Comparison of ENCODE assay signal across 17 cellular contexts in genomic region chr22:46694423-46695170, GRCh38. TPM values are rescaled to one million over a fixed set of nuclear protein-coding genes. Genes with fewer than 3 reads are reported as not detected.
DNase-seq lines count a peak whose midpoint lies in the region; ATAC-seq and TF ChIP-seq lines count a peak whose summit lies in the region.
"Had no signal": no experiment of that assay in that cellular context is flagged by ENCODE, and none has a peak within 500 bp of the region (broad histone marks: within the 10 kb centered on the region; RNA-seq: fewer than 3 reads in every experiment).

No MANE protein-coding gene starts in this region.

- WGBS in GM23248 (ENCODE audit: low coverage in 1 of 2, low lambda C conversion rate in 2 of 2, missing lambda C conversion rate in 2 of 2), 2 experiments: 92% methylated on average over 14 of the region's 14 CpGs

- H3K4me3 ChIP-seq in mucosa of descending colon (no peak overlapping the region), GM23248 (no peak overlapping the region)
- H3K4me3 ChIP-seq: A549 had no signal

- H3K27me3 ChIP-seq in GM23248 (replicated peaks; ENCODE audit: insufficient read depth): no peaks in the 10 kb centered on the region

- no peaks in the 10 kb centered on the region for H4K20me1 ChIP-seq in GM23248 (ENCODE audit: insufficient read depth)

- H3K79me2 ChIP-seq in GM23248 (ENCODE audit: insufficient read depth): no peaks in the 10 kb centered on the region

- H3F3A ChIP-seq in GM23248 (ENCODE audit: insufficient read depth): no peaks in the 10 kb centered on the region

- ATAC-seq in mucosa of descending colon (no peak), HG03135 (IDR thresholded peaks at IDR 0.05; ENCODE audit: unreplicated experiment) (no peak)
- ATAC-seq: A549, PC-3, Right ventricle myocardium inferior had no signal

- H3K36me3 ChIP-seq in mucosa of descending colon (ENCODE audit: low read depth): peaks cover 15% of the 10 kb centered on the region
- H3K36me3 ChIP-seq in GM23248 (ENCODE audit: low read depth): peaks cover 12% of the 10 kb centered on the region; the same call in 1 of the 2 replicates

- H3K4me1 Mint-ChIP-seq in activated naive CD8-positive, alpha-beta T cell (ENCODE audit: low read depth): no peaks in the 10 kb centered on the region
- H3K4me1 Mint-ChIP-seq in activated naive CD8-positive, alpha-beta T cell treated with anti-CD3 and anti-CD28 coated beads for 36 hours: no peaks in the 10 kb centered on the region
- H3K4me1 Mint-ChIP-seq in brain: no peaks in the 10 kb centered on the region

- no peak overlapping the region for H3K4me3 Mint-ChIP-seq in activated naive CD8-positive, alpha-beta T cell
- no peak overlapping the region for H3K4me3 Mint-ChIP-seq in activated naive CD8-positive, alpha-beta T cell treated with anti-CD3 and anti-CD28 coated beads for 36 hours
- H3K4me3 Mint-ChIP-seq in brain: no peak overlapping the region
- H3K4me3 Mint-ChIP-seq: CD4-positive, alpha-beta T cell had no signal

- H3K4me1 ChIP-seq in mucosa of descending colon (ENCODE audit: low read depth) (peaks cover 2% of the 10 kb centered on the region), GM23248 (ENCODE audit: insufficient read depth) (no peaks in the 10 kb centered on the region)
- H3K4me1 ChIP-seq: A549 had no signal

- no peaks in the 10 kb centered on the region for H3K36me3 Mint-ChIP-seq in activated naive CD8-positive, alpha-beta T cell
- H3K36me3 Mint-ChIP-seq in activated naive CD8-positive, alpha-beta T cell treated with anti-CD3 and anti-CD28 coated beads for 36 hours: peaks cover 24% of the 10 kb centered on the region
- peaks cover 49% of the 10 kb centered on the region for H3K36me3 Mint-ChIP-seq in brain

- no peaks in the 10 kb centered on the region for H3K9me3 Mint-ChIP-seq in activated naive CD8-positive, alpha-beta T cell (ENCODE audit: low read depth)
- no peaks in the 10 kb centered on the region for H3K9me3 Mint-ChIP-seq in activated naive CD8-positive, alpha-beta T cell treated with anti-CD3 and anti-CD28 coated beads for 36 hours
- H3K9me3 Mint-ChIP-seq in brain: no peaks in the 10 kb centered on the region
- H3K9me3 Mint-ChIP-seq: CD4-positive, alpha-beta T cell had no signal

- intact Hi-C loops in mucosa of descending colon (cut with DNase I, micrococcal nuclease): no loop called here

- H3K9me3 ChIP-seq in mucosa of descending colon (no peaks in the 10 kb centered on the region), GM23248 (ENCODE audit: low read depth) (no peaks in the 10 kb centered on the region)
- H3K9me3 ChIP-seq: A549 had no signal

- peak overlapping the region; percentile 61 for H3K27ac Mint-ChIP-seq in activated naive CD8-positive, alpha-beta T cell
- H3K27ac Mint-ChIP-seq in activated naive CD8-positive, alpha-beta T cell treated with anti-CD3 and anti-CD28 coated beads for 36 hours: no peak overlapping the region
- peak overlapping the region in 4 of 5 experiments; percentile 4 to 64 (median 46) for H3K27ac Mint-ChIP-seq in brain
- H3K27ac Mint-ChIP-seq: CD4-positive, alpha-beta T cell had no signal

- H3K9me2 ChIP-seq in GM23248 (ENCODE audit: insufficient read depth): no peaks in the 10 kb centered on the region

- no peaks in the 10 kb centered on the region for H3K27me3 Mint-ChIP-seq in activated naive CD8-positive, alpha-beta T cell
- H3K27me3 Mint-ChIP-seq in activated naive CD8-positive, alpha-beta T cell treated with anti-CD3 and anti-CD28 coated beads for 36 hours: no peaks in the 10 kb centered on the region
- H3K27me3 Mint-ChIP-seq in brain: no peaks in the 10 kb centered on the region
- H3K27me3 Mint-ChIP-seq: CD4-positive, alpha-beta T cell had no signal

- in situ Hi-C loops in GM23248 (cut with MboI): no loop called here

- no peak overlapping the region for H3K27ac ChIP-seq in GM23248
- H3K27ac ChIP-seq: A549, HL-60 had no signal

- no peak overlapping the region for H2AFZ ChIP-seq in GM23248

- no peak overlapping the region for H3K4me2 ChIP-seq in GM23248 (ENCODE audit: unreplicated experiment)
- H3K4me2 ChIP-seq: A549 had no signal

- TF ChIP-seq CTCF in brain (conservative IDR thresholded peaks at IDR 0.05) (no peak), mucosa of descending colon (IDR thresholded peaks at IDR 0.05) (no peak)

- no peak for DNase-seq in activated naive CD8-positive, alpha-beta T cell treated with anti-CD3 and anti-CD28 coated beads for 36 hours
- DNase-seq in mucosa of descending colon (peak in 2 of 3 donors; percentile 22 to 43), GM23248 (no peak)
- no peak for DNase-seq in central memory CD4-positive, alpha-beta T cell
- DNase-seq: CD4-positive, alpha-beta T cell; DND-41; GDM1; KG1; NCI-H1092; NCI-H526 treated with DMSO at 0.1 percent for 48 hours; PC-3 had no signal

- H3K9ac ChIP-seq in GM23248: no peak overlapping the region

RNA-seq across cellular contexts. Expression of gene CERK, which starts 43.5 kb away (rescaled TPM):
- 10 to 100 TPM; 38.1 to 41.3 TPM for total RNA-seq in activated naive CD8-positive, alpha-beta T cell treated with anti-CD3 and anti-CD28 coated beads for 36 hours
- polyA plus RNA-seq in brain (ENCODE audit: insufficient read depth, low read depth, low replicate concordance) (78.9 TPM), GM23248 (2016; fragmentation: Nextera tagmentation; extraction: Ambion mirVana) (24.3 and 25.3 TPM in 2 replicates)
- 10 to 100 TPM; 40.3 to 51.7 (median 50.0) TPM for total RNA-seq in mucosa of descending colon
- 45.1 and 45.4 TPM in 2 replicates for total RNA-seq in GM23248 (2014; rRNA removed; shearing (Covaris generic))

Comparison
In these comparisons a context has a peak if more than half of its experiments do, and no peak if none do; other contexts are left out.
1. DNase-seq: peak in mucosa of descending colon (2 of 3); none in activated naive CD8-positive, alpha-beta T cell treated with anti-CD3 and anti-CD28 coated beads for 36 hours (single experiment), central memory CD4-positive, alpha-beta T cell (single experiment) and GM23248 (single experiment).